ENCODE assay signal across 14 cellular contexts in genomic region chr13:80011448-80012212, GRCh38.
DNase-seq lines count a peak whose midpoint lies in the region; FAIRE-seq and TF ChIP-seq lines count a peak whose summit lies in the region.
"Had no signal": no experiment of that assay in that cellular context is flagged by ENCODE, and none has a peak within 500 bp of the region (broad histone marks: within the 10 kb centered on the region; RNA-seq: fewer than 3 reads in every experiment).

No MANE protein-coding gene starts in this region.

- H3K9ac ChIP-seq in colonic mucosa (ENCODE audit: low read depth in 2 of 2, low read length in 2 of 2) = no peak overlapping the region

- H3K4me1 ChIP-seq in colonic mucosa (peaks cover 7% of the 10 kb centered on the region), small intestine (ENCODE audit: control insufficient read depth in 2 of 2, insufficient read depth in 1 of 2, low read depth in 1 of 2, low read length in 1 of 2) (peaks cover 3 to 7% of the 10 kb centered on the region in 2 donors)

- no peaks in the 10 kb centered on the region for H3K9me3 Mint-ChIP-seq in activated T-helper 1 cell treated with anti-CD3 and anti-CD28 coated beads, Interleukin-12 subunit alpha, Interleukin-12 subunit beta, Interleukin-2, Interleukin-4 antibody, amounts not matched to agents 30 ng/mL and 10 ng/mL and 1 ng/mL, durations not matched to agents 14 hours and 24 hours and 36 hours
- H3K9me3 Mint-ChIP-seq: HFFc6 had no signal

- TF ChIP-seq CTCF in colonic mucosa (IDR thresholded peaks at IDR 0.05) = no peak

- no peaks in the 10 kb centered on the region for H3K27me3 Mint-ChIP-seq in activated T-helper 1 cell treated with anti-CD3 and anti-CD28 coated beads, Interleukin-12 subunit alpha, Interleukin-12 subunit beta, Interleukin-2, Interleukin-4 antibody, amounts not matched to agents 30 ng/mL and 10 ng/mL and 1 ng/mL, durations not matched to agents 14 hours and 24 hours and 36 hours (ENCODE audit: insufficient read depth)
- H3K27me3 Mint-ChIP-seq: CD4-positive, alpha-beta memory T cell had no signal

- H3K27me3 ChIP-seq in colonic mucosa (no peaks in the 10 kb centered on the region), small intestine (ENCODE audit: control insufficient read depth in 2 of 2, insufficient read depth in 2 of 2, low read length in 2 of 2) (no peaks in the 10 kb centered on the region)
- H3K27me3 ChIP-seq: Peyer's patch had no signal

- H3K36me3 ChIP-seq in colonic mucosa (no peaks in the 10 kb centered on the region), small intestine (ENCODE audit: control insufficient read depth in 2 of 2, insufficient read depth in 2 of 2, low read length in 2 of 2) (no peaks in the 10 kb centered on the region)
- H3K36me3 ChIP-seq: Peyer's patch had no signal

- peak; percentile 22 for DNase-seq in OCI-M1 (lab: John Stamatoyannopoulos, UW)
- DNase-seq in colonic mucosa = peak; percentile 40
- DNase-seq in left kidney (ENCODE audit: low read depth, low spot score) = peak; percentile 23
- DNase-seq in small intestine = peak; percentile 64
- DNase-seq in T-helper 1 cell = no peak
- no peak for DNase-seq in activated T-helper 1 cell treated with anti-CD3 and anti-CD28 coated beads, Interleukin-12 subunit alpha, Interleukin-12 subunit beta, Interleukin-2, Interleukin-4 antibody, amounts not matched to agents 30 ng/mL and 10 ng/mL and 1 ng/mL, durations not matched to agents 14 hours and 24 hours and 36 hours (ENCODE audit: low spot score)
- no peak for DNase-seq in NCI-H1436 (lab: John Stamatoyannopoulos, UW)
- DNase-seq in AG20443 (ENCODE audit: low spot score) = no peak
- DNase-seq: activated effector memory CD4-positive, alpha-beta T cell treated with anti-CD3 and anti-CD28 coated beads, Interleukin-2, amount 50 U/mL, for 16 hours; CD4-positive, alpha-beta memory T cell; HFFc6; NCI-H446; Peyer's patch; T-helper 2 cell had no signal

- no peaks in the 10 kb centered on the region for H3K4me1 Mint-ChIP-seq in activated T-helper 1 cell treated with anti-CD3 and anti-CD28 coated beads, Interleukin-12 subunit alpha, Interleukin-12 subunit beta, Interleukin-2, Interleukin-4 antibody, amounts not matched to agents 30 ng/mL and 10 ng/mL and 1 ng/mL, durations not matched to agents 14 hours and 24 hours and 36 hours (ENCODE audit: low read depth)
- H3K4me1 Mint-ChIP-seq: CD4-positive, alpha-beta memory T cell had no signal

- FAIRE-seq in small intestine (lab: Jason Lieb, UNC) = no peak

- no peak overlapping the region for H3K27ac Mint-ChIP-seq in activated T-helper 1 cell treated with anti-CD3 and anti-CD28 coated beads, Interleukin-12 subunit alpha, Interleukin-12 subunit beta, Interleukin-2, Interleukin-4 antibody, amounts not matched to agents 30 ng/mL and 10 ng/mL and 1 ng/mL, durations not matched to agents 14 hours and 24 hours and 36 hours
- H3K27ac Mint-ChIP-seq: HFFc6 had no signal

- intact Hi-C loops in colonic mucosa (cut with DNase I) = no loop called here
- intact Hi-C loops in activated T-helper 1 cell treated with anti-CD3 and anti-CD28 coated beads, Interleukin-12 subunit alpha, Interleukin-12 subunit beta, Interleukin-2, Interleukin-4 antibody, amounts not matched to agents 30 ng/mL and 10 ng/mL and 1 ng/mL, durations not matched to agents 14 hours and 24 hours and 36 hours (cut with micrococcal nuclease) = no loop called here

- H3K9me3 ChIP-seq in colonic mucosa = no peaks in the 10 kb centered on the region
- no peaks in the 10 kb centered on the region for H3K9me3 ChIP-seq in small intestine (ENCODE audit: control insufficient read depth, low read depth)
- H3K9me3 ChIP-seq: Peyer's patch had no signal

- no peak overlapping the region for H3K27ac ChIP-seq in colonic mucosa
- no peak overlapping the region for H3K27ac ChIP-seq in small intestine (ENCODE audit: low read depth in 1 of 2, low read length in 1 of 2)
- H3K27ac ChIP-seq: Peyer's patch had no signal

- WGBS in small intestine, 3 donors = 31 to 43% (median 39%) methylated on average over 5 of the region's 5 CpGs

- no peaks in the 10 kb centered on the region for H3K36me3 Mint-ChIP-seq in activated T-helper 1 cell treated with anti-CD3 and anti-CD28 coated beads, Interleukin-12 subunit alpha, Interleukin-12 subunit beta, Interleukin-2, Interleukin-4 antibody, amounts not matched to agents 30 ng/mL and 10 ng/mL and 1 ng/mL, durations not matched to agents 14 hours and 24 hours and 36 hours (ENCODE audit: low read depth)
- H3K36me3 Mint-ChIP-seq: CD4-positive, alpha-beta memory T cell had no signal

- no peak overlapping the region for H3K4me3 ChIP-seq in colonic mucosa
- H3K4me3 ChIP-seq in small intestine (ENCODE audit: low read depth in 1 of 2, low read length in 2 of 2) = no peak overlapping the region
- H3K4me3 ChIP-seq: Peyer's patch had no signal

- no peak overlapping the region for H3K4me3 Mint-ChIP-seq in activated T-helper 1 cell treated with anti-CD3 and anti-CD28 coated beads, Interleukin-12 subunit alpha, Interleukin-12 subunit beta, Interleukin-2, Interleukin-4 antibody, amounts not matched to agents 30 ng/mL and 10 ng/mL and 1 ng/mL, durations not matched to agents 14 hours and 24 hours and 36 hours
- H3K4me3 Mint-ChIP-seq: CD4-positive, alpha-beta memory T cell; HFFc6 had no signal

Comparison
In these comparisons a context has a peak if more than half of its experiments do, and no peak if none do; other contexts are left out.
1. DNase-seq: peak in OCI-M1 (single experiment), colonic mucosa (single experiment), left kidney (single experiment) and small intestine (single experiment); none in T-helper 1 cell (0 of 5), activated T-helper 1 cell treated with anti-CD3 and anti-CD28 coated beads, Interleukin-12 subunit alpha, Interleukin-12 subunit beta, Interleukin-2, Interleukin-4 antibody, amounts not matched to agents 30 ng/mL and 10 ng/mL and 1 ng/mL, durations not matched to agents 14 hours and 24 hours and 36 hours (single experiment), NCI-H1436 (single experiment) and AG20443 (single experiment).